35 cellular contexts compared by ENCODE assay signal in genomic region chr20:63458170-63459069, GRCh38. TPM values are rescaled to one million over a fixed set of nuclear protein-coding genes. Genes with fewer than 3 reads are reported as not detected.
"Had no signal": no experiment of that assay in that cellular context is flagged by ENCODE, and none has a peak within 500 bp of the region (broad histone marks: within the 10 kb centered on the region; RNA-seq: fewer than 3 reads in every experiment).

No MANE protein-coding gene starts in this region.

- FAIRE-seq: bronchial epithelial cell, colon, endometrium had no signal

- H3K27ac ChIP-seq: epithelial cell of prostate, esophagus squamous epithelium, left lung, neutrophil, ovary, thyroid gland, upper lobe of left lung had no signal

- H3K9me3 Mint-ChIP-seq: activated B cell treated with CpG ODN at 0.5 μM for 24 hours; activated CD8-positive, alpha-beta T cell treated with anti-CD3 and anti-CD28 coated beads for 36 hours; activated naive CD4-positive, alpha-beta T cell treated with anti-CD3 and anti-CD28 coated beads, Interleukin-2, amount 50 U/mL, for 24 hours; activated naive CD8-positive, alpha-beta T cell treated with anti-CD3 and anti-CD28 coated beads, Interleukin-2, amount 50 U/mL, for 24 hours; activated T-cell treated with anti-CD3 and anti-CD28 coated beads, Interleukin-2, amount 50 U/mL, for 4 hours; activated T-helper 2 cell treated with anti-CD3 and anti-CD28 coated beads, Interferon-gamma antibody, Interleukin-2, Interleukin-4, amounts not matched to agents 10 μg/mL and 5 μg/mL and 100 μg/mL, durations not matched to agents 14 hours and 24 hours and 36 hours; central memory CD8-positive, alpha-beta T cell; natural killer cell treated with Interleukin-12 subunit alpha and Interleukin-12 subunit beta and Interleukin-15 and Interleukin-18, amount 100 ng/mL, for 72 hours; stimulated activated memory B cell treated with anti-CD40 and anti-IgM and Interleukin-4, amounts not matched to agents 10 μg/mL and 1 μg/mL and 100 μg/mL, for 72 hours; stimulated activated naive CD8-positive, alpha-beta T cell treated with anti-CD3 and anti-CD28 coated beads, Interleukin-15, amount 100 ng/mL, for 72 hours had no signal

- H3K27ac Mint-ChIP-seq: activated B cell treated with CpG ODN at 0.5 μM for 24 hours; activated CD8-positive, alpha-beta T cell treated with anti-CD3 and anti-CD28 coated beads for 36 hours; activated naive CD4-positive, alpha-beta T cell treated with anti-CD3 and anti-CD28 coated beads, Interleukin-2, amount 50 U/mL, for 24 hours; activated naive CD8-positive, alpha-beta T cell treated with anti-CD3 and anti-CD28 coated beads, Interleukin-2, amount 50 U/mL, for 24 hours; activated T-helper 2 cell treated with anti-CD3 and anti-CD28 coated beads, Interferon-gamma antibody, Interleukin-2, Interleukin-4, amounts not matched to agents 10 μg/mL and 5 μg/mL and 100 μg/mL, durations not matched to agents 14 hours and 24 hours and 36 hours; natural killer cell treated with Interleukin-12 subunit alpha and Interleukin-12 subunit beta and Interleukin-15 and Interleukin-18, amount 100 ng/mL, for 72 hours; progenitor cell of endocrine pancreas; stimulated activated naive CD8-positive, alpha-beta T cell treated with anti-CD3 and anti-CD28 coated beads, Interleukin-15, amount 100 ng/mL, for 72 hours had no signal

- H3K9me3 ChIP-seq: esophagus squamous epithelium, heart right ventricle, left lung, mucosa of descending colon, neutrophil, ovary, thyroid gland, upper lobe of left lung had no signal

- DNase-seq: activated B cell treated with CpG ODN at 0.5 μM for 24 hours; activated CD4-positive, alpha-beta T cell treated with anti-CD3 and anti-CD28 coated beads, Interleukin-2, amount 50 U/mL, for 1 hour; activated naive CD8-positive, alpha-beta T cell treated with anti-CD3 and anti-CD28 coated beads, Interleukin-2, amount 50 U/mL, for 24 hours; activated T-cell treated with anti-CD3 and anti-CD28 coated beads, Interleukin-2, amount 50 U/mL, for 4 hours; dermis blood vessel endothelial cell; effector CD8-positive, alpha-beta T cell; esophagus squamous epithelium; left lung; mesendoderm; ovary; retina; stimulated activated CD4-positive, alpha-beta T cell treated with anti-CD3 and anti-CD28 coated beads, Interleukin-1b, Interleukin-23, amount 100 ng/mL, for 48 hours; stimulated activated CD4-positive, alpha-beta T cell treated with anti-CD3 and anti-CD28 coated beads, Interleukin-4, amount 100 ng/mL, for 4 hours; stimulated activated CD8-positive, alpha-beta memory T cell treated with anti-CD3 and anti-CD28 coated beads, Interleukin-4, amount 100 ng/mL, for 48 hours; stimulated activated naive CD8-positive, alpha-beta T cell treated with anti-CD3 and anti-CD28 coated beads, Interleukin-15, amount 100 ng/mL, for 72 hours had no signal

- H3K27me3 ChIP-seq: ovary, thyroid gland had no signal

- H3K36me3 Mint-ChIP-seq: activated naive CD4-positive, alpha-beta T cell treated with anti-CD3 and anti-CD28 coated beads, Interleukin-2, amount 50 U/mL, for 24 hours; natural killer cell treated with Interleukin-12 subunit alpha and Interleukin-12 subunit beta and Interleukin-15 and Interleukin-18, amount 100 ng/mL, for 72 hours; stimulated activated memory B cell treated with anti-CD40 and anti-IgM and Interleukin-4, amounts not matched to agents 10 μg/mL and 1 μg/mL and 100 μg/mL, for 72 hours had no signal

- H3K4me2 ChIP-seq: smooth muscle cell had no signal

- H3K4me3 Mint-ChIP-seq: activated B cell treated with CpG ODN at 0.5 μM for 24 hours; activated CD8-positive, alpha-beta T cell treated with anti-CD3 and anti-CD28 coated beads for 36 hours; activated naive CD4-positive, alpha-beta T cell treated with anti-CD3 and anti-CD28 coated beads, Interleukin-2, amount 50 U/mL, for 24 hours; activated naive CD8-positive, alpha-beta T cell treated with anti-CD3 and anti-CD28 coated beads, Interleukin-2, amount 50 U/mL, for 24 hours; activated T-cell treated with anti-CD3 and anti-CD28 coated beads, Interleukin-2, amount 50 U/mL, for 4 hours; central memory CD8-positive, alpha-beta T cell; natural killer cell treated with Interleukin-12 subunit alpha and Interleukin-12 subunit beta and Interleukin-15 and Interleukin-18, amount 100 ng/mL, for 72 hours; stimulated activated memory B cell treated with anti-CD40 and anti-IgM and Interleukin-4, amounts not matched to agents 10 μg/mL and 1 μg/mL and 100 μg/mL, for 72 hours; stimulated activated naive CD8-positive, alpha-beta T cell treated with anti-CD3 and anti-CD28 coated beads, Interleukin-15, amount 100 ng/mL, for 72 hours had no signal

- H3K4me1 Mint-ChIP-seq: central memory CD8-positive, alpha-beta T cell had no signal

- H3K36me3 ChIP-seq: esophagus squamous epithelium, heart right ventricle, left lung, neutrophil, ovary, thyroid gland, upper lobe of left lung had no signal

- ATAC-seq: activated naive CD8-positive, alpha-beta T cell treated with anti-CD3 and anti-CD28 coated beads, Interleukin-2, amount 50 U/mL, for 24 hours; activated T-cell treated with anti-CD3 and anti-CD28 coated beads, Interleukin-2, amount 50 U/mL, for 4 hours; left lung; natural killer cell treated with Interleukin-12 subunit alpha and Interleukin-12 subunit beta and Interleukin-15 and Interleukin-18, amount 100 ng/mL, for 72 hours; stimulated activated memory B cell treated with anti-CD40 and anti-IgM and Interleukin-4, amounts not matched to agents 10 μg/mL and 1 μg/mL and 100 μg/mL, for 72 hours; stimulated activated naive CD8-positive, alpha-beta T cell treated with anti-CD3 and anti-CD28 coated beads, Interleukin-15, amount 100 ng/mL, for 72 hours had no signal

- H3K4me3 ChIP-seq: esophagus squamous epithelium, heart right ventricle, left lung, lung, mucosa of descending colon, ovary, smooth muscle cell, thyroid gland, upper lobe of left lung had no signal

RNA-seq across cellular contexts. Expression of gene KCNQ2, which starts 14.0 kb away (rescaled TPM):
- total RNA-seq: activated B cell treated with CpG ODN at 0.5 μM for 24 hours; activated CD8-positive, alpha-beta T cell treated with anti-CD3 and anti-CD28 coated beads for 36 hours; activated T-cell treated with anti-CD3 and anti-CD28 coated beads, Interleukin-2, amount 50 U/mL, for 4 hours; activated T-helper 2 cell treated with anti-CD3 and anti-CD28 coated beads, Interferon-gamma antibody, Interleukin-2, Interleukin-4, amounts not matched to agents 10 μg/mL and 5 μg/mL and 100 μg/mL, durations not matched to agents 14 hours and 24 hours and 36 hours; bronchial epithelial cell; dermis blood vessel endothelial cell; esophagus squamous epithelium; glomerular endothelial cell; left lung; myocyte; natural killer cell treated with Interleukin-12 subunit alpha and Interleukin-12 subunit beta and Interleukin-15 and Interleukin-18, amount 100 ng/mL, for 72 hours; ovary had no signal
- polyA plus RNA-seq: ovary had no signal
